In genomic region chr15:85482896-85483295, GRCh38 we compare ENCODE assay signal across 10 cellular contexts.
DNase-seq lines count a peak whose midpoint lies in the region; ATAC-seq and TF ChIP-seq lines count a peak whose summit lies in the region.
"Had no signal": no experiment of that assay in that cellular context is flagged by ENCODE, and none has a peak within 500 bp of the region (broad histone marks: within the 10 kb centered on the region; RNA-seq: fewer than 3 reads in every experiment).

No MANE protein-coding gene starts in this region.

- H3K36me3 ChIP-seq in aorta (ENCODE audit: control insufficient read depth in 1 of 2, insufficient read depth in 2 of 2, low read length in 1 of 2) = no peaks in the 10 kb centered on the region

- DNase-seq in EH (ENCODE audit: low read depth) = peak; percentile 94
- DNase-seq in NB4 (ENCODE audit: low read depth) = peak; percentile 58
- DNase-seq in endothelial cell (ENCODE audit: low spot score) = no peak
- DNase-seq in non-pigmented ciliary epithelial cell (ENCODE audit: low read depth) = peak; percentile 71
- no peak for DNase-seq in activated CD8-positive, alpha-beta memory T cell treated with anti-CD3 and anti-CD28 coated beads, Interleukin-2, amount 50 U/mL, for 48 hours
- no peak for DNase-seq in aorta
- DNase-seq in DMS153 (lab: John Stamatoyannopoulos, UW) = no peak
- DNase-seq in activated naive CD4-positive, alpha-beta T cell treated with anti-CD3 and anti-CD28 coated beads, Interleukin-2, amount 50 U/mL, for 16 hours = no peak
- DNase-seq: cortex of kidney, NCI-H1930 had no signal

- no peaks in the 10 kb centered on the region for H3K27me3 ChIP-seq in aorta (ENCODE audit: control insufficient read depth in 1 of 2, insufficient read depth in 2 of 2, low read length in 1 of 2)

- peaks cover 0 to 3% of the 10 kb centered on the region in 2 donors for H3K4me1 ChIP-seq in aorta (ENCODE audit: control insufficient read depth in 1 of 2, insufficient read depth in 2 of 2, low read length in 2 of 2)

- intact Hi-C loops in aorta (cut with DNase I) = loop anchor here in 1 of 2 donors (10.0 kb wide), 2 partner anchors 242 to 352 kb away; no protein-coding TSS in a partner anchor

- peaks cover 67% of the 10 kb centered on the region for H3K4me1 Mint-ChIP-seq in endothelial cell (ENCODE audit: unreplicated experiment)

- TF ChIP-seq POLR2A in NB4 (IDR thresholded peaks at IDR 0.05; ENCODE audit: extremely low read depth, insufficient read length) = no peak

- H3K9me3 ChIP-seq in aorta (ENCODE audit: control insufficient read depth, low read length) = no peaks in the 10 kb centered on the region

- WGBS in aorta, 2 donors = 40 to 46% methylated on average over 6 of the region's 6 CpGs

- H3K4me3 ChIP-seq in NB4 (ENCODE audit: low read depth, low read length) (no peak overlapping the region), aorta (ENCODE audit: low read length in 2 of 2) (no peak overlapping the region)

- H3K27ac Mint-ChIP-seq in endothelial cell (ENCODE audit: unreplicated experiment) = peak overlapping the region; percentile 43

- H3K9me3 Mint-ChIP-seq in endothelial cell (ENCODE audit: unreplicated experiment) = no peaks in the 10 kb centered on the region

- no peak overlapping the region for H3K27ac ChIP-seq in aorta (ENCODE audit: low read depth in 1 of 2, low read length in 2 of 2)

- no peak for ATAC-seq in aorta (ENCODE audit: low FRiP score)

- TF ChIP-seq CTCF in NB4 (IDR thresholded peaks at IDR 0.05; ENCODE audit: low read depth, low read length) (no peak), endothelial cell (IDR thresholded peaks at IDR 0.05; ENCODE audit: unreplicated experiment) (no peak)

- H3K36me3 Mint-ChIP-seq in endothelial cell (ENCODE audit: low read depth, unreplicated experiment) = peaks cover 1% of the 10 kb centered on the region

- H3K4me3 Mint-ChIP-seq in endothelial cell (ENCODE audit: unreplicated experiment) = no peak overlapping the region

- H3K27me3 Mint-ChIP-seq in endothelial cell (ENCODE audit: unreplicated experiment) = peaks cover 6% of the 10 kb centered on the region

Comparison
In these comparisons a context has a peak if more than half of its experiments do, and no peak if none do; other contexts are left out.
1. DNase-seq: peak in EH (single experiment), NB4 (single experiment) and non-pigmented ciliary epithelial cell (single experiment); none in endothelial cell (single experiment), activated CD8-positive, alpha-beta memory T cell treated with anti-CD3 and anti-CD28 coated beads, Interleukin-2, amount 50 U/mL, for 48 hours (single experiment), aorta (0 of 2), DMS153 (single experiment) and activated naive CD4-positive, alpha-beta T cell treated with anti-CD3 and anti-CD28 coated beads, Interleukin-2, amount 50 U/mL, for 16 hours (single experiment).